In the genomic region with DNA sequence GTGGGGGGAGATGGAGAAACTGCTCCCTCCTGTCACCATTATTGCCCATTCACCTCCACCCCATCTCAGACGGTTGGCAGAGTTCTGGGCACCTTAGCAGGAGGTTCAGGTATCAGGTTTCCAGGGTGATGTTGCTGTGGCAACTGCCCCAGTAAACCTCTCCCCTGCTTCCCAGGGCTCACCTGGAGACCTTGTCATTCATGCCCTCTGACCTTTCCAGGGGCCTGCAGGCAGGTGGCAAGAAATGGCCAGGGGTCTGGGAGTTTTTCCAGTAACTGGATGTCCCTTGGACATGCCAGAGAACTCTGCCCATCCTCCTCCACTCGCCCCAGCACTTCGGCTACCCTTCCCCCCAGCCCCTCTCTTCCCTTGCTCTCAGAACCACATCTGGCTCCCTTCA, we compare ENCODE assay signal across 1 cellular context.
TF ChIP-seq lines count a peak whose summit lies in the region.

No MANE protein-coding gene starts in this region.

TF ChIP-seq in GM12878, 131 proteins besides CTCF, POLR2A, EP300 and RAD21:
- TF ChIP-seq CBX5 (IDR thresholded peaks at IDR 0.05; ENCODE audit: low read depth) (no peak), RELA (IDR thresholded peaks at IDR 0.05; ENCODE audit: borderline replicate concordance, partially characterized antibody) (no peak), NR2F1 (conservative IDR thresholded peaks at IDR 0.05) (0 out of 2 replicates have a peak, but pooled peaks have one; percentile 13), KLF5 (IDR thresholded peaks at IDR 0.05; ENCODE audit: partially characterized antibody) (no peak)
- TF ChIP-seq, protein P1, sequence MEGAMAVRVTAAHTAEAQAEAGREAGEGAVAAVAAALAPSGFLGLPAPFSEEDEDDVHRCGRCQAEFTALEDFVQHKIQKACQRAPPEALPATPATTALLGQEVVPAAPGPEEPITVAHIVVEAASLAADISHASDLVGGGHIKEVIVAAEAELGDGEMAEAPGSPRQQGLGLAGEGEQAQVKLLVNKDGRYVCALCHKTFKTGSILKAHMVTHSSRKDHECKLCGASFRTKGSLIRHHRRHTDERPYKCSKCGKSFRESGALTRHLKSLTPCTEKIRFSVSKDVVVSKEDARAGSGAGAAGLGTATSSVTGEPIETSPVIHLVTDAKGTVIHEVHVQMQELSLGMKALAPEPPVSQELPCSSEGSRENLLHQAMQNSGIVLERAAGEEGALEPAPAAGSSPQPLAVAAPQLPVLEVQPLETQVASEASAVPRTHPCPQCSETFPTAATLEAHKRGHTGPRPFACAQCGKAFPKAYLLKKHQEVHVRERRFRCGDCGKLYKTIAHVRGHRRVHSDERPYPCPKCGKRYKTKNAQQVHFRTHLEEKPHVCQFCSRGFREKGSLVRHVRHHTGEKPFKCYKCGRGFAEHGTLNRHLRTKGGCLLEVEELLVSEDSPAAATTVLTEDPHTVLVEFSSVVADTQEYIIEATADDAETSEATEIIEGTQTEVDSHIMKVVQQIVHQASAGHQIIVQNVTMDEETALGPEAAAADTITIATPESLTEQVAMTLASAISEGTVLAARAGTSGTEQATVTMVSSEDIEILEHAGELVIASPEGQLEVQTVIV (IDR thresholded peaks at IDR 0.05; ENCODE audit: borderline replicate concordance, partially characterized antibody) = no peak
